9 cellular contexts compared by ENCODE assay signal in genomic region chr7:12490105-12490688, GRCh38.
A peak's percentile ranks its signal among the peaks of the same experiment; 100 is the strongest.
DNase-seq lines count a peak whose midpoint lies in the region; ATAC-seq, FAIRE-seq and TF ChIP-seq lines count a peak whose summit lies in the region.
"Had no signal": no experiment of that assay in that cellular context is flagged by ENCODE, and none has a peak within 500 bp of the region (broad histone marks: within the 10 kb centered on the region; RNA-seq: fewer than 3 reads in every experiment).

No MANE protein-coding gene starts in this region.

- H3F3A ChIP-seq in neural progenitor cell (ENCODE audit: low read depth), result no peaks in the 10 kb centered on the region

- H3K27me3 ChIP-seq in neural progenitor cell, result no peaks in the 10 kb centered on the region

- no peak overlapping the region for H2AFZ ChIP-seq in neural progenitor cell (replicated peaks)

- H3K36me3 ChIP-seq in neural progenitor cell, result no peaks in the 10 kb centered on the region

- no peaks in the 10 kb centered on the region for H3K9me3 ChIP-seq in neural progenitor cell (ENCODE audit: low read depth)

- ATAC-seq in GM19467 (IDR thresholded peaks at IDR 0.05; ENCODE audit: unreplicated experiment) (peak; percentile 63), HG03571 (IDR thresholded peaks at IDR 0.05; ENCODE audit: unreplicated experiment) (peak; percentile 65)

- peak; percentile 22 for DNase-seq in DMS 273 treated with DMSO at 0.1 percent for 48 hours (lab: John Stamatoyannopoulos, UW)
- peak; percentile 38 for DNase-seq in NCI-H82 treated with DMSO at 0.1 percent for 48 hours (lab: John Stamatoyannopoulos, UW; ENCODE audit: unreplicated experiment)
- DNase-seq in neural progenitor cell (ENCODE audit: low spot score), result peak; percentile 43
- no peak for DNase-seq in COLO668 (lab: John Stamatoyannopoulos, UW; ENCODE audit: unreplicated experiment)
- no peak for DNase-seq in cardiac septum (ENCODE audit: low spot score)

- no peak overlapping the region for H3K27ac ChIP-seq in neural progenitor cell

- TF ChIP-seq CTCF in neural progenitor cell (IDR thresholded peaks at IDR 0.05), result peak; percentile 70

- H3K4me1 ChIP-seq in neural progenitor cell, result no peaks in the 10 kb centered on the region

- FAIRE-seq in colon (lab: Jason Lieb, UNC), result peak; percentile 31

- no peak overlapping the region for H3K4me2 ChIP-seq in neural progenitor cell

- H3K9me3 Mint-ChIP-seq in neural progenitor cell, result no peaks in the 10 kb centered on the region
- H3K9me3 Mint-ChIP-seq: T-helper 1 cell treated with Interleukin-12 subunit alpha and Interleukin-12 subunit beta and Interleukin-4 antibody, amounts not matched to agents 30 μg/mL and 1 μg/mL, for 36 hours had no signal

- H3K36me3 Mint-ChIP-seq in neural progenitor cell, result no peaks in the 10 kb centered on the region

- no peak overlapping the region for H3K27ac Mint-ChIP-seq in neural progenitor cell
- H3K27ac Mint-ChIP-seq: T-helper 1 cell treated with Interleukin-12 subunit alpha and Interleukin-12 subunit beta and Interleukin-4 antibody, amounts not matched to agents 30 μg/mL and 1 μg/mL, for 36 hours had no signal

- H3K27me3 Mint-ChIP-seq in neural progenitor cell (ENCODE audit: insufficient read depth, low read depth), result no peaks in the 10 kb centered on the region

- no peak overlapping the region for H3K4me3 Mint-ChIP-seq in neural progenitor cell
- H3K4me3 Mint-ChIP-seq: T-helper 1 cell treated with Interleukin-12 subunit alpha and Interleukin-12 subunit beta and Interleukin-4 antibody, amounts not matched to agents 30 μg/mL and 1 μg/mL, for 36 hours had no signal

- intact Hi-C loops in cardiac septum (cut with DNase I), result loop anchor here (10.0 kb wide), 2 partner anchors 655 to 1065 kb away; partner anchors contain the start of gene THSD7A

- no peaks in the 10 kb centered on the region for H3K79me2 ChIP-seq in neural progenitor cell (ENCODE audit: low read depth)

- no peaks in the 10 kb centered on the region for H4K20me1 ChIP-seq in neural progenitor cell (ENCODE audit: low read depth)

- H3K4me1 Mint-ChIP-seq in neural progenitor cell, result peaks cover 6% of the 10 kb centered on the region

- no peak overlapping the region for H3K9ac ChIP-seq in neural progenitor cell

- no peak overlapping the region for H3K4me3 ChIP-seq in neural progenitor cell

Comparison
In these comparisons a context has a peak if more than half of its experiments do, and no peak if none do; other contexts are left out.
1. DNase-seq: peak in DMS 273 treated with DMSO at 0.1 percent for 48 hours (single experiment), NCI-H82 treated with DMSO at 0.1 percent for 48 hours (single experiment) and neural progenitor cell (single experiment); none in COLO668 (single experiment) and cardiac septum (single experiment).